In genomic region chr4:80963051-80963450, GRCh38 we compare ENCODE assay signal across 25 cellular contexts.
A peak's percentile ranks its signal among the peaks of the same experiment; 100 is the strongest.
DNase-seq lines count a peak whose midpoint lies in the region; ATAC-seq, FAIRE-seq and TF ChIP-seq lines count a peak whose summit lies in the region.
"Had no signal": no experiment of that assay in that cellular context is flagged by ENCODE, and none has a peak within 500 bp of the region (broad histone marks: within the 10 kb centered on the region; RNA-seq: fewer than 3 reads in every experiment).

No MANE protein-coding gene starts in this region.

- no peaks in the 10 kb centered on the region for H3K36me3 ChIP-seq in astrocyte (ENCODE audit: insufficient read depth, low read length)
- no peaks in the 10 kb centered on the region for H3K36me3 ChIP-seq in keratinocyte (ENCODE audit: control insufficient read depth in 2 of 2, extremely low read depth in 1 of 2, insufficient read depth in 2 of 2, low read length in 2 of 2)
- H3K36me3 ChIP-seq in GM23338 (ENCODE audit: insufficient read depth), result no peaks in the 10 kb centered on the region

- no peak for TF ChIP-seq CTCF in astrocyte (IDR thresholded peaks at IDR 0.05; ENCODE audit: insufficient read depth, low read depth, low read length)
- TF ChIP-seq CTCF in keratinocyte (optimal IDR thresholded peaks at IDR 0.05 in 1 of 3, IDR thresholded peaks at IDR 0.05 in 1 of 3, conservative IDR thresholded peaks at IDR 0.05 in 1 of 3; ENCODE audit: extremely low read depth in 1 of 3, insufficient read depth in 2 of 3, low read length in 3 of 3), result no peak
- TF ChIP-seq CTCF in GM23338 (conservative IDR thresholded peaks at IDR 0.05; ENCODE audit: low read depth in 2 of 2), result no peak

- H3K9me3 Mint-ChIP-seq in astrocyte (ENCODE audit: unreplicated experiment) (no peaks in the 10 kb centered on the region), GM23338 (no peaks in the 10 kb centered on the region)
- H3K9me3 Mint-ChIP-seq in activated CD4-positive, alpha-beta memory T cell treated with anti-CD3 and anti-CD28 coated beads, Interleukin-2, amount 10 ng/mL, durations not matched to agents 7 days and 5 days, result no peaks in the 10 kb centered on the region
- H3K9me3 Mint-ChIP-seq: activated naive CD8-positive, alpha-beta T cell treated with anti-CD3 and anti-CD28 coated beads, Interleukin-2, amount 50 U/mL, for 24 hours; central memory CD8-positive, alpha-beta T cell; IgD-negative memory B cell; natural killer cell treated with Interleukin-12 subunit alpha and Interleukin-12 subunit beta and Interleukin-15 and Interleukin-18, amount 100 ng/mL, for 72 hours; type B pancreatic cell had no signal

- no peak overlapping the region for H2AFZ ChIP-seq in astrocyte (ENCODE audit: low read depth, low read length)
- no peak overlapping the region for H2AFZ ChIP-seq in keratinocyte (ENCODE audit: control insufficient read depth, low read length)
- H2AFZ ChIP-seq in GM23338, result no peak overlapping the region

- H3K27me3 ChIP-seq in astrocyte (ENCODE audit: insufficient read depth, low read length), result no peaks in the 10 kb centered on the region
- H3K27me3 ChIP-seq in keratinocyte (ENCODE audit: control insufficient read depth, extremely low read depth, insufficient read depth, low read length), result no peaks in the 10 kb centered on the region
- no peaks in the 10 kb centered on the region for H3K27me3 ChIP-seq in GM23338 (ENCODE audit: insufficient read depth)

- DNase-seq in A172 (ENCODE audit: low spot score) (peak; percentile 0), HT-29 (ENCODE audit: low spot score) (peak; percentile 22), astrocyte (ENCODE audit: low read depth) (peak; percentile 7), keratinocyte (ENCODE audit: low read depth, low spot score) (no peak), GM23338 (ENCODE audit: low spot score) (no peak), 8988T (no peak)
- no peak for DNase-seq in stimulated activated naive CD4-positive, alpha-beta T cell treated with Interleukin-2 at 50 U/mL for 16 hours (lab: John Stamatoyannopoulos, UW)
- no peak for DNase-seq in activated CD4-positive, alpha-beta memory T cell treated with anti-CD3 and anti-CD28 coated beads, Interleukin-2, amount 10 ng/mL, durations not matched to agents 7 days and 5 days
- DNase-seq: activated CD4-positive, alpha-beta T cell treated with anti-CD3 and anti-CD28 coated beads for 48 hours; activated naive CD8-positive, alpha-beta T cell treated with anti-CD3 and anti-CD28 coated beads, Interleukin-2, amount 50 U/mL, for 24 hours; effector CD8-positive, alpha-beta T cell; H7; islet precursor cell; mesenchymal stem cell; MM.1S; posterior cingulate gyrus; RPMI8226; stimulated activated CD4-positive, alpha-beta T cell treated with anti-CD3 and anti-CD28 coated beads, Interleukin-2, amount 100 ng/mL, for 24 hours; stimulated activated naive CD8-positive, alpha-beta T cell treated with anti-CD3 and anti-CD28 coated beads, Interleukin-15, amount 100 ng/mL, for 72 hours had no signal

- H3K4me3 Mint-ChIP-seq in astrocyte (ENCODE audit: unreplicated experiment), result no peak overlapping the region
- H3K4me3 Mint-ChIP-seq in GM23338, result no peak overlapping the region
- H3K4me3 Mint-ChIP-seq in activated CD4-positive, alpha-beta memory T cell treated with anti-CD3 and anti-CD28 coated beads, Interleukin-2, amount 10 ng/mL, durations not matched to agents 7 days and 5 days, result no peak overlapping the region
- H3K4me3 Mint-ChIP-seq: activated naive CD8-positive, alpha-beta T cell treated with anti-CD3 and anti-CD28 coated beads, Interleukin-2, amount 50 U/mL, for 24 hours; central memory CD8-positive, alpha-beta T cell; IgD-negative memory B cell; natural killer cell treated with Interleukin-12 subunit alpha and Interleukin-12 subunit beta and Interleukin-15 and Interleukin-18, amount 100 ng/mL, for 72 hours; stimulated activated naive CD8-positive, alpha-beta T cell treated with anti-CD3 and anti-CD28 coated beads, Interleukin-15, amount 100 ng/mL, for 72 hours; type B pancreatic cell had no signal

- no peaks in the 10 kb centered on the region for H3K9me1 ChIP-seq in keratinocyte (ENCODE audit: control insufficient read depth, extremely low read depth, insufficient read depth, low read length)

- H3K4me3 ChIP-seq in astrocyte (ENCODE audit: insufficient read depth, low read depth, low read length) (no peak overlapping the region), keratinocyte (ENCODE audit: control insufficient read depth in 2 of 3, extremely low read depth in 1 of 3, insufficient read depth in 2 of 3, low read depth in 1 of 3, low read length in 3 of 3) (no peak overlapping the region), GM23338 (no peak overlapping the region)
- H3K4me3 ChIP-seq: A549 had no signal

- H3K4me1 Mint-ChIP-seq in astrocyte (ENCODE audit: low read depth, unreplicated experiment) (peaks cover 6% of the 10 kb centered on the region), GM23338 (no peaks in the 10 kb centered on the region)
- H3K4me1 Mint-ChIP-seq in activated CD4-positive, alpha-beta memory T cell treated with anti-CD3 and anti-CD28 coated beads, Interleukin-2, amount 10 ng/mL, durations not matched to agents 7 days and 5 days, result no peaks in the 10 kb centered on the region
- H3K4me1 Mint-ChIP-seq: activated naive CD8-positive, alpha-beta T cell treated with anti-CD3 and anti-CD28 coated beads, Interleukin-2, amount 50 U/mL, for 24 hours; central memory CD8-positive, alpha-beta T cell; IgD-negative memory B cell; stimulated activated naive CD8-positive, alpha-beta T cell treated with anti-CD3 and anti-CD28 coated beads, Interleukin-15, amount 100 ng/mL, for 72 hours had no signal

- H3K4me2 ChIP-seq in astrocyte (ENCODE audit: low read length) (no peak overlapping the region), keratinocyte (ENCODE audit: control insufficient read depth, extremely low read depth, insufficient read depth, low read depth, low read length) (peak overlapping the region; percentile 37), GM23338 (no peak overlapping the region)
- H3K4me2 ChIP-seq: A549 had no signal

- CTCF ChIA-PET in activated CD4-positive, alpha-beta memory T cell treated with anti-CD3 and anti-CD28 coated beads, Interleukin-2, amount 10 ng/mL, durations not matched to agents 7 days and 5 days (lab: Charles Lee), result no interaction called here

- H3K36me3 Mint-ChIP-seq in astrocyte (ENCODE audit: low read depth, unreplicated experiment) (no peaks in the 10 kb centered on the region), GM23338 (ENCODE audit: low read depth) (no peaks in the 10 kb centered on the region)
- no peaks in the 10 kb centered on the region for H3K36me3 Mint-ChIP-seq in activated CD4-positive, alpha-beta memory T cell treated with anti-CD3 and anti-CD28 coated beads, Interleukin-2, amount 10 ng/mL, durations not matched to agents 7 days and 5 days (ENCODE audit: low read depth)
- H3K36me3 Mint-ChIP-seq: IgD-negative memory B cell; natural killer cell treated with Interleukin-12 subunit alpha and Interleukin-12 subunit beta and Interleukin-15 and Interleukin-18, amount 100 ng/mL, for 72 hours; type B pancreatic cell had no signal

- H3K9me2 ChIP-seq in GM23338 (ENCODE audit: insufficient read depth), result peaks cover 6% of the 10 kb centered on the region; the same call in 1 of the 2 replicates

- H3K9ac ChIP-seq in astrocyte (ENCODE audit: low read length) (no peak overlapping the region), keratinocyte (ENCODE audit: control insufficient read depth, extremely low read depth, insufficient read depth, low read length) (no peak overlapping the region)

- H4K20me1 ChIP-seq in astrocyte (ENCODE audit: insufficient read depth, low read length) (no peaks in the 10 kb centered on the region), keratinocyte (ENCODE audit: control insufficient read depth, extremely low read depth, insufficient read depth, low read length) (no peaks in the 10 kb centered on the region), GM23338 (replicated peaks; ENCODE audit: insufficient read depth) (no peaks in the 10 kb centered on the region)

- ATAC-seq in GM23338, result no peak
- ATAC-seq: A549; activated naive CD8-positive, alpha-beta T cell treated with anti-CD3 and anti-CD28 coated beads, Interleukin-2, amount 50 U/mL, for 24 hours; natural killer cell treated with Interleukin-12 subunit alpha and Interleukin-12 subunit beta and Interleukin-15 and Interleukin-18, amount 100 ng/mL, for 72 hours; stimulated activated naive CD8-positive, alpha-beta T cell treated with anti-CD3 and anti-CD28 coated beads, Interleukin-15, amount 100 ng/mL, for 72 hours had no signal

- dilution Hi-C loops in keratinocyte (cut with MboI; ENCODE audit: extremely low pct_ligation_motif_present, low sequenced_read_pairs), result no loop called here

- H3F3A ChIP-seq in GM23338 (replicated peaks; ENCODE audit: low read depth), result no peaks in the 10 kb centered on the region

- no peak overlapping the region for H3K27ac ChIP-seq in astrocyte (ENCODE audit: low read depth, low read length)
- no peak overlapping the region for H3K27ac ChIP-seq in keratinocyte (ENCODE audit: control insufficient read depth, insufficient read depth, low read length)
- no peak overlapping the region for H3K27ac ChIP-seq in GM23338 (ENCODE audit: low read depth)
- H3K27ac ChIP-seq: A549, C4-2B had no signal

- H3K27me3 Mint-ChIP-seq in astrocyte (ENCODE audit: low read depth, unreplicated experiment) (no peaks in the 10 kb centered on the region), GM23338 (ENCODE audit: insufficient read depth, low read depth, poor library complexity) (no peaks in the 10 kb centered on the region)
- no peaks in the 10 kb centered on the region for H3K27me3 Mint-ChIP-seq in activated CD4-positive, alpha-beta memory T cell treated with anti-CD3 and anti-CD28 coated beads, Interleukin-2, amount 10 ng/mL, durations not matched to agents 7 days and 5 days
- H3K27me3 Mint-ChIP-seq: IgD-negative memory B cell had no signal

- FAIRE-seq in astrocyte (lab: Jason Lieb, UNC), result no peak
- FAIRE-seq in keratinocyte (lab: Jason Lieb, UNC), result no peak
- FAIRE-seq: A549 had no signal

- H3K4me1 ChIP-seq in astrocyte (ENCODE audit: insufficient read depth, low read length), result no peaks in the 10 kb centered on the region
- peaks cover 8% of the 10 kb centered on the region for H3K4me1 ChIP-seq in keratinocyte (ENCODE audit: control insufficient read depth, extremely low read depth, insufficient read depth, low read length)
- peaks cover 6% of the 10 kb centered on the region; the same call in 1 of the 2 replicates for H3K4me1 ChIP-seq in GM23338 (ENCODE audit: insufficient read depth)
- H3K4me1 ChIP-seq: A549 had no signal

- POLR2A ChIA-PET in activated CD4-positive, alpha-beta memory T cell treated with anti-CD3 and anti-CD28 coated beads, Interleukin-2, amount 10 ng/mL, durations not matched to agents 7 days and 5 days (lab: Charles Lee), result no interaction called here

- no peaks in the 10 kb centered on the region for H3K79me2 ChIP-seq in astrocyte (ENCODE audit: insufficient read depth, low read length)
- H3K79me2 ChIP-seq in keratinocyte (ENCODE audit: control insufficient read depth, insufficient read depth, low read length), result no peaks in the 10 kb centered on the region
- no peaks in the 10 kb centered on the region for H3K79me2 ChIP-seq in GM23338 (replicated peaks; ENCODE audit: insufficient read depth)

- H3K9me3 ChIP-seq in astrocyte (ENCODE audit: insufficient read depth, low read depth, low read length) (no peaks in the 10 kb centered on the region), keratinocyte (ENCODE audit: control insufficient read depth, low read depth, low read length) (no peaks in the 10 kb centered on the region)
- H3K9me3 ChIP-seq: A549 had no signal

- peak overlapping the region; percentile 59 for H3K27ac Mint-ChIP-seq in astrocyte (ENCODE audit: unreplicated experiment)
- no peak overlapping the region for H3K27ac Mint-ChIP-seq in GM23338
- no peak overlapping the region for H3K27ac Mint-ChIP-seq in activated CD4-positive, alpha-beta memory T cell treated with anti-CD3 and anti-CD28 coated beads, Interleukin-2, amount 10 ng/mL, durations not matched to agents 7 days and 5 days
- H3K27ac Mint-ChIP-seq: activated naive CD8-positive, alpha-beta T cell treated with anti-CD3 and anti-CD28 coated beads, Interleukin-2, amount 50 U/mL, for 24 hours; IgD-negative memory B cell; natural killer cell treated with Interleukin-12 subunit alpha and Interleukin-12 subunit beta and Interleukin-15 and Interleukin-18, amount 100 ng/mL, for 72 hours; stimulated activated naive CD8-positive, alpha-beta T cell treated with anti-CD3 and anti-CD28 coated beads, Interleukin-15, amount 100 ng/mL, for 72 hours; type B pancreatic cell had no signal

Comparison
In these comparisons a context has a peak if more than half of its experiments do, and no peak if none do; other contexts are left out.
1. DNase-seq: peak in A172 (single experiment), HT-29 (single experiment) and astrocyte (single experiment); none in keratinocyte (single experiment), GM23338 (single experiment), stimulated activated naive CD4-positive, alpha-beta T cell treated with Interleukin-2 at 50 U/mL for 16 hours (single experiment), 8988T (single experiment) and activated CD4-positive, alpha-beta memory T cell treated with anti-CD3 and anti-CD28 coated beads, Interleukin-2, amount 10 ng/mL, durations not matched to agents 7 days and 5 days (single experiment).